In the genomic region with DNA sequence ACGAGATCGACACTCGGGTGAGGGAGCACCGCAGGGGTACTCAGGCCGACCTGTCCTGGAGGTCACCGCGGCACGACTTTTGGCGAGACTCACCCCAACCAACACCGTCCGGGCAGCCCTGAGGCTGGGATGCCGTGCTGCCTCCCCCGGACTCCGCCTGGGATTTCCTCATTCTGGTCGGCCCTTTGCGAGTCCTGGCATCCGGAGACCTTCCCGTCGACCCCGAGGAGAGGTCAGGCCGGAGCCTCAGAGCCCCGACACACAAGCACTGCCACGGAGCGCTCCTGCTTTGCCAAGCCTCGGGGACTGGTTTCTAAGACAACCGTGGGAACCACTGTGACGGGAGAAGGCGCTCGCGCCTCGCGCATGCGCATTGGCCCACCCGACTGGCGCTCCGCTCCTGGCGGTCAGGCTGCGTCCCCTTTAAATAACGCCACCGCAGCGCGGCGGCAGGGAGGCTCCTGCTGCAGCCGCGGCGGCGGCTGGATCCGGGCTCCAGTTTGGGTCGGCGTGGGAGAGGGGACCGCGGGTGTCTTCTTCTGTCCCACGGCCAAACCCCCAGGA, we compare ENCODE assay signal across 8 cellular contexts.
A peak's percentile ranks its signal among the peaks of the same experiment; 100 is the strongest.
DNase-seq lines count a peak whose midpoint lies in the region; ATAC-seq and TF ChIP-seq lines count a peak whose summit lies in the region.
"Not testable (repeated sequence)": the region's sequence is repeated elsewhere in the genome, so short reads cannot be mapped to it uniquely, and the experiment has no call there.

No MANE protein-coding gene starts in this region.

- peaks cover 94% of the 10 kb centered on the region for H3K27me3 ChIP-seq in iPS-15b (ENCODE audit: control insufficient read depth, insufficient read depth, low read length)
- peaks cover 13% of the 10 kb centered on the region for H3K27me3 ChIP-seq in upper lobe of right lung

- DNase-seq in NCI-H460 (ENCODE audit: extremely low read depth, low read depth) (peak; percentile 85), MCF 10A (ENCODE audit: unreplicated experiment) (peak; percentile 83), retina (peak; percentile 93), upper lobe of right lung (peak; percentile 95)
- peak; percentile 38 to 69 (median 59) for DNase-seq in activated CD4-positive, CD25-positive, alpha-beta regulatory T cell (lab: John Stamatoyannopoulos, UW)

- peaks cover 27% of the 10 kb centered on the region for H3K4me1 Mint-ChIP-seq in MCF 10A (ENCODE audit: insufficient read depth, unreplicated experiment)

- H3K4me3 ChIP-seq in iPS-15b (ENCODE audit: low read depth, low read length): peak overlapping the region; percentile 55
- peak overlapping the region; percentile 47 for H3K4me3 ChIP-seq in upper lobe of right lung

- intact Hi-C loops in MCF 10A (cut with micrococcal nuclease); upper lobe of right lung (cut with DNase I): not testable (repeated sequence)

- not testable (repeated sequence) for H3K27ac ChIP-seq in upper lobe of right lung

- H3K4me3 Mint-ChIP-seq in MCF 10A (ENCODE audit: unreplicated experiment): peak overlapping the region; percentile 74

- H3K9me3 Mint-ChIP-seq in MCF 10A (ENCODE audit: unreplicated experiment): not testable (repeated sequence)

- POLR2A ChIA-PET in MCF 10A (lab: Yijun Ruan, JAX): not testable (repeated sequence)

- H3K27me3 Mint-ChIP-seq in MCF 10A (ENCODE audit: insufficient read depth, unreplicated experiment): peaks cover 21% of the 10 kb centered on the region

- BruUV-seq in MCF 10A (replicated peaks; lab: Mats Ljungman, UMichigan): not testable (repeated sequence)

- TF ChIP-seq CTCF in GM12872 (IDR thresholded peaks at IDR 0.05; ENCODE audit: insufficient read depth, low read depth, low read length) (0 out of 3 replicates have a peak, but pooled peaks have one; percentile 9), upper lobe of right lung (IDR thresholded peaks at IDR 0.05) (peak; percentile 21)
- not testable (repeated sequence) for TF ChIP-seq CTCF in MCF 10A (IDR thresholded peaks at IDR 0.05; ENCODE audit: unreplicated experiment)

- H3K36me3 Mint-ChIP-seq in MCF 10A (ENCODE audit: insufficient read depth, unreplicated experiment): not testable (repeated sequence)

- H3K4me1 ChIP-seq in iPS-15b (ENCODE audit: control insufficient read depth, insufficient read depth, low read length): not testable (repeated sequence)
- peaks cover 25% of the 10 kb centered on the region for H3K4me1 ChIP-seq in upper lobe of right lung

- H3K9ac ChIP-seq in iPS-15b (ENCODE audit: low read depth, low read length): not testable (repeated sequence)

- H3K9me3 ChIP-seq in iPS-15b (ENCODE audit: control insufficient read depth, insufficient read depth, low read length); upper lobe of right lung: not testable (repeated sequence)

- not testable (repeated sequence) for H3K36me3 ChIP-seq in iPS-15b (ENCODE audit: control insufficient read depth, insufficient read depth, low read length); upper lobe of right lung

- H3K27ac Mint-ChIP-seq in MCF 10A (ENCODE audit: low read depth, unreplicated experiment): not testable (repeated sequence)

- CTCF ChIA-PET in MCF 10A (lab: Yijun Ruan, JAX): interaction anchor here (0.9 kb wide), 1 partner anchor 13 kb away, joined by 3 read pairs; no protein-coding TSS in a partner anchor

- ATAC-seq in HG03378 (IDR thresholded peaks at IDR 0.05; ENCODE audit: unreplicated experiment): peak; percentile 47
- peak; percentile 68 for ATAC-seq in upper lobe of right lung
